Comparison of ENCODE assay signal across 8 cellular contexts in the genomic region with DNA sequence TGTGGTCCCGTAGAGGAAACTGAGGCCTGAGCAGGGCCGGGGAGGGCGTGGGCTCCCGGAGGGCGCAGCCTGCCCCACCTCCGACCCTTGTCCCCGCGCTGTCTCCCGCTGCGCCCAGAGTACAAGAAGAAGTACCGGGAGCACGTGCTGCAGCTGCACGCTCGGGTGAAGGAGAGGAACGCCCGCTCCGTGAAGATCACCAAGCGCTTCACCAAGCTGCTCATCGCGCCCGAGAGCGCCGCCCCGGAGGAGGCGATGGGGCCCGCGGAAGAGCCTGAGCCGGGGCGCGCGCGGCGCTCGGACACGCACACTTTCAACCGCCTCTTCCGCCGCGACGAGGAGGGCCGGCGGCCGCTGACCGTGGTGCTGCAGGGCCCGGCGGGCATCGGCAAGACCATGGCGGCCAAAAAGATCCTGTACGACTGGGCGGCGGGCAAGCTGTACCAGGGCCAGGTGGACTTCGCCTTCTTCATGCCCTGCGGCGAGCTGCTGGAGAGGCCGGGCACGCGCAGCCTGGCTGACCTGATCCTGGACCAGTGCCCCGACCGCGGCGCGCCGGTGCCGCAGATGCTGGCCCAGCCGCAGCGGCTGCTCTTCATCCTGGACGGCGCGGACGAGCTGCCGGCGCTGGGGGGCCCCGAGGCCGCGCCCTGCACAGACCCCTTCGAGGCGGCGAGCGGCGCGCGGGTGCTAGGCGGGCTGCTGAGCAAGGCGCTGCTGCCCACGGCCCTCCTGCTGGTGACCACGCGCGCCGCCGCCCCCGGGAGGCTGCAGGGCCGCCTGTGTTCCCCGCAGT. TPM values are rescaled to one million over a fixed set of nuclear protein-coding genes. Genes with fewer than 3 reads are reported as not detected.
A peak's percentile ranks its signal among the peaks of the same experiment; 100 is the strongest.
DNase-seq lines count a peak whose midpoint lies in the region; ATAC-seq, FAIRE-seq and TF ChIP-seq lines count a peak whose summit lies in the region.

No MANE protein-coding gene starts in this region.

- POLR2A ChIA-PET in CD4-positive, alpha-beta memory T cell (lab: Charles Lee; ENCODE audit: partially characterized antibody) = interaction anchor here (1.1 to 14.3 kb wide), 19 partner anchors 10 to 226 kb away, joined by 3 to 549 read pairs (median 12); a partner anchor contains a TSS
- POLR2A ChIA-PET in K562 (lab: Yijun Ruan, JAX) = interaction anchor here (1.0 to 1.1 kb wide), 2 partner anchors 8 to 9 kb away, joined by 3 to 4 read pairs; a partner anchor contains a TSS

- H3K9me1 ChIP-seq in K562 (ENCODE audit: control insufficient read depth, insufficient read depth, low read length) = no peaks in the 10 kb centered on the region

- peaks cover 30 to 61% (median 46%) of the 10 kb centered on the region in 4 donors for H3K4me1 Mint-ChIP-seq in CD4-positive, alpha-beta memory T cell

- no peaks in the 10 kb centered on the region for H3K27me3 Mint-ChIP-seq in CD4-positive, alpha-beta memory T cell

- no peaks in the 10 kb centered on the region for H3K79me2 ChIP-seq in K562 (ENCODE audit: control insufficient read depth, insufficient read depth, low read length)

- 74% methylated on average over 19 of the region's 93 CpGs for WGBS in K562 (ENCODE audit: insufficient coverage, low coverage, missing lambda C conversion rate)
- 3 to 4% methylated on average over 77 to 93 of the region's 93 CpGs for WGBS in lung, 2 donors
- 2 to 4% methylated on average over 72 to 93 of the region's 93 CpGs for WGBS in aorta, 2 donors

- peak overlapping the region in 1 of 2 donors; percentile 59 for H3K4me3 ChIP-seq in CD4-positive, alpha-beta memory T cell (ENCODE audit: low read length in 2 of 2)
- H3K4me3 ChIP-seq in K562 = no peak overlapping the region
- H3K4me3 ChIP-seq in lung = no peak overlapping the region
- H3K4me3 ChIP-seq in aorta (ENCODE audit: low read length in 2 of 2) = no peak overlapping the region

- no peak for FAIRE-seq in K562 (lab: Jason Lieb, UNC)

- peaks cover 0 to 9% (median 2%) of the 10 kb centered on the region in 8 donors for H3K9me3 Mint-ChIP-seq in CD4-positive, alpha-beta memory T cell

- no TSS peak for BruUV-seq in K562 (replicated peaks; lab: Mats Ljungman, UMichigan)

- TF ChIP-seq CTCF in K562 (IDR thresholded peaks at IDR 0.05 in 2 of 3, conservative IDR thresholded peaks at IDR 0.05 in 1 of 3; ENCODE audit: insufficient read depth in 2 of 3, low read depth in 1 of 3, low read length in 3 of 3) = no peak
- no peak for TF ChIP-seq CTCF in lung (IDR thresholded peaks at IDR 0.05; ENCODE audit: control extremely low read depth, extremely low read depth)

- CTCF ChIA-PET in CD4-positive, alpha-beta memory T cell (lab: Charles Lee; ENCODE audit: partially characterized antibody) = interaction anchor here (1.0 to 8.4 kb wide), 7 partner anchors 13 to 75 kb away, joined by 3 to 81 read pairs (median 7); no protein-coding TSS in a partner anchor
- CTCF ChIA-PET in K562 (lab: Yijun Ruan, JAX; ENCODE audit: low intra/inter-chr PET ratio) = no interaction called here

- TF ChIP-seq RAD21 in K562 (CRISPR knock-in tag; conservative IDR thresholded peaks at IDR 0.05 in 1 of 2, IDR thresholded peaks at IDR 0.05 in 1 of 2) = no peak

- in situ Hi-C loops in K562 (cut with MboI) = no loop called here

- TF ChIP-seq EP300 in K562 (IDR thresholded peaks at IDR 0.05; ENCODE audit: low read length) = no peak

- H3K4me1 ChIP-seq in CD4-positive, alpha-beta memory T cell (ENCODE audit: insufficient read depth, low read length) = peaks cover 60% of the 10 kb centered on the region
- H3K4me1 ChIP-seq in K562 (replicated peaks in 1 of 2; ENCODE audit: control insufficient read depth in 2 of 2, insufficient read depth in 2 of 2, low read length in 2 of 2) (peaks cover 15 to 50% of the 10 kb centered on the region in 2 experiments), lung (ENCODE audit: control insufficient read depth in 2 of 2, insufficient read depth in 2 of 2, low read length in 2 of 2) (peaks cover 0 to 15% of the 10 kb centered on the region in 2 donors), aorta (ENCODE audit: control insufficient read depth in 1 of 2, insufficient read depth in 2 of 2, low read length in 2 of 2) (no peaks in the 10 kb centered on the region)

- H3K27ac Mint-ChIP-seq in CD4-positive, alpha-beta memory T cell = peak overlapping the region in 5 of 7 donors; percentile 70 to 94 (median 92)

- intact Hi-C loops in CD4-positive, alpha-beta memory T cell (cut with micrococcal nuclease) = loop anchor here (1.0 to 2.0 kb wide), 4 partner anchors 11 to 73 kb away; a partner anchor contains a TSS
- intact Hi-C loops in K562 (cut with micrococcal nuclease) (no loop called here), aorta (cut with DNase I) (no loop called here)

- ATAC-seq in K562 (no peak), lung (ENCODE audit: insufficient read depth, low FRiP score) (peak; percentile 45), aorta (ENCODE audit: low FRiP score) (peak; percentile 13), HG03097 (IDR thresholded peaks at IDR 0.05; ENCODE audit: low FRiP score, unreplicated experiment) (no peak)

- peak in 4 of 5 donors; percentile 55 to 61 (median 57) for DNase-seq in CD4-positive, alpha-beta memory T cell
- DNase-seq in NCI-H748 (lab: John Stamatoyannopoulos, UW; ENCODE audit: unreplicated experiment) (peak; percentile 56), K562 (ENCODE audit: extremely low read depth in 1 of 4, low spot score in 3 of 4) (no peak), lung (ENCODE audit: low spot score) (no peak), aorta (peak in 1 of 2 donors; percentile 60), HUDEP-2 (lab: John Stamatoyannopoulos, UW; ENCODE audit: unreplicated experiment in 76 of 76) (no peak)
- DNase-seq in effector CD8-positive, alpha-beta T cell (lab: John Stamatoyannopoulos, UW) = no peak

- no peaks in the 10 kb centered on the region for H3K27me3 ChIP-seq in CD4-positive, alpha-beta memory T cell (ENCODE audit: insufficient read depth, low read length)
- no peaks in the 10 kb centered on the region for H3K27me3 ChIP-seq in K562 (ENCODE audit: control insufficient read depth in 2 of 2, insufficient read depth in 2 of 2, low read length in 2 of 2)
- H3K27me3 ChIP-seq in lung (ENCODE audit: control insufficient read depth, insufficient read depth) = no peaks in the 10 kb centered on the region
- H3K27me3 ChIP-seq in aorta (ENCODE audit: control insufficient read depth in 1 of 2, insufficient read depth in 2 of 2, low read length in 1 of 2) = peaks cover 0 to 1% of the 10 kb centered on the region in 2 donors

- H2AFZ ChIP-seq in K562 (ENCODE audit: low read depth, low read length) = no peak overlapping the region

- H3K9ac ChIP-seq in K562 (ENCODE audit: insufficient read depth in 1 of 2, low read depth in 2 of 2, low read length in 2 of 2) = no peak overlapping the region

- no peaks in the 10 kb centered on the region for H3K9me3 ChIP-seq in CD4-positive, alpha-beta memory T cell (ENCODE audit: control insufficient read depth in 1 of 2, low read length in 2 of 2)
- peaks cover 12% of the 10 kb centered on the region for H3K9me3 ChIP-seq in K562 (replicated peaks; ENCODE audit: control insufficient read depth, insufficient read depth, low read depth, low read length)
- H3K9me3 ChIP-seq in lung (ENCODE audit: control insufficient read depth in 2 of 2, insufficient read depth in 1 of 2, low read length in 1 of 2) = no peaks in the 10 kb centered on the region
- no peaks in the 10 kb centered on the region for H3K9me3 ChIP-seq in aorta (ENCODE audit: control insufficient read depth, low read length)

- peaks cover 26 to 30% of the 10 kb centered on the region in 2 donors for H3K36me3 Mint-ChIP-seq in CD4-positive, alpha-beta memory T cell

- peak overlapping the region; percentile 88 to 93 (median 90) for H3K4me3 Mint-ChIP-seq in CD4-positive, alpha-beta memory T cell

- no peaks in the 10 kb centered on the region for H3K36me3 ChIP-seq in CD4-positive, alpha-beta memory T cell (ENCODE audit: insufficient read depth, low read length)
- H3K36me3 ChIP-seq in K562 (ENCODE audit: control insufficient read depth, insufficient read depth, low read length) (no peaks in the 10 kb centered on the region), lung (ENCODE audit: control insufficient read depth in 2 of 2, insufficient read depth in 2 of 2, low read length in 2 of 2) (no peaks in the 10 kb centered on the region), aorta (ENCODE audit: control insufficient read depth in 1 of 2, insufficient read depth in 2 of 2, low read length in 1 of 2) (no peaks in the 10 kb centered on the region)

- no peaks in the 10 kb centered on the region for H4K20me1 ChIP-seq in K562 (replicated peaks; ENCODE audit: control insufficient read depth, insufficient read depth, low read length)

- TF ChIP-seq POLR2A in K562 (conservative IDR thresholded peaks at IDR 0.05) = no peak

- H3K27ac ChIP-seq in CD4-positive, alpha-beta memory T cell (ENCODE audit: low read depth, low read length) = no peak overlapping the region
- H3K27ac ChIP-seq in K562 (ENCODE audit: extremely low read depth, low read depth, low read length) (no peak overlapping the region), lung (ENCODE audit: low read depth in 1 of 2, low read length in 1 of 2) (peak overlapping the region in 1 of 2 donors; percentile 10), aorta (ENCODE audit: low read depth in 1 of 2, low read length in 2 of 2) (no peak overlapping the region)

- H3K4me2 ChIP-seq in K562 (ENCODE audit: insufficient read depth, low read length) = no peak overlapping the region

RNA-seq across cellular contexts. Expression of a gene that starts 2.0 kb away (rescaled TPM):
- total RNA-seq in CD4-positive, alpha-beta memory T cell = 10 to 100 TPM; 25.9 to 26.3 TPM
- polyA plus RNA-seq in CD4-positive, alpha-beta memory T cell = 10 to 100 TPM in 1 of 2 donors, 1 to 10 TPM in 1; 1.4 to 10.8 TPM
- total RNA-seq in K562 (2011; cell fraction: chromatin; rRNA removed; ENCODE audit: low replicate concordance) = 0.51 TPM in 1 of 2 replicates, not detected in the other
- total RNA-seq in K562 (2011; cell fraction: nucleolus; rRNA removed) = 0.26 and 0.67 TPM in 2 replicates
- 0.22 and 0.46 TPM in 2 replicates for total RNA-seq in K562 (2011; cell fraction: nucleoplasm; rRNA removed)
- total RNA-seq in K562 (2014; rRNA removed) = 0.08 and 0.14 TPM in 2 replicates
- not detected in 2 replicates for total RNA-seq in K562 (2014; rRNA removed; fragmentation: Illumina TruSeq; extraction: Trizol)
- not detected in 2 replicates for total RNA-seq in K562 (2015; rRNA removed; fragmentation: Illumina TruSeq; extraction: Trizol)
- 0.18 TPM in 1 of 2 replicates, not detected in the other for total RNA-seq in K562 (2021)
- polyA plus RNA-seq in K562 (2011; rRNA removed) = 0.03 TPM in 1 of 2 replicates, not detected in the other
- 0.03 TPM in 1 of 2 replicates, not detected in the other for polyA plus RNA-seq in K562 (2011; cell fraction: cytosol; rRNA removed)
- polyA plus RNA-seq in K562 (2011; cell fraction: nucleus; rRNA removed) = 0.06 TPM in 2 replicates
- polyA plus RNA-seq in K562 (2012) = 0.42 and 0.73 TPM in 2 replicates
- polyA plus RNA-seq in K562 (2014; fragmentation: Illumina TruSeq; extraction: Trizol) = not detected in 2 replicates
- not detected for polyA plus RNA-seq in K562 (2014; fragmentation: Nextera tagmentation; extraction: Ambion mirVana)
- 0.15 and 0.16 TPM in 2 replicates for polyA plus RNA-seq in K562 (2014; rRNA removed)
- not detected in 2 replicates for polyA minus RNA-seq in K562 (2011; rRNA and poly(A)+ RNA removed)
- polyA minus RNA-seq in K562 (2011; cell fraction: cytosol; rRNA and poly(A)+ RNA removed) = not detected in 2 replicates
- polyA minus RNA-seq in K562 (2011; cell fraction: nucleus; rRNA and poly(A)+ RNA removed) = 0.11 TPM in 1 of 2 replicates, not detected in the other
- total RNA-seq in lung = 1 to 10 TPM; 2.1 to 2.7 TPM
- 1 to 10 TPM in 1 of 2 donors, under 1 TPM in 1; 0.08 to 9.6 TPM for polyA plus RNA-seq in lung
- total RNA-seq in aorta = under 1 TPM; 0.66 to 0.88 TPM
- polyA plus RNA-seq in aorta = 1 to 10 TPM in 1 of 2 donors, not detected in 1; 6.1 TPM

RNA-seq across cellular contexts. Expression of a gene that starts 8.8 kb away (rescaled TPM):
- total RNA-seq in CD4-positive, alpha-beta memory T cell = 100 to 1,000 TPM; 304 TPM
- 1 to 10 TPM; 3.0 to 5.6 TPM for polyA plus RNA-seq in CD4-positive, alpha-beta memory T cell
- total RNA-seq in K562 (2011; cell fraction: chromatin; rRNA removed; ENCODE audit: low replicate concordance) = 121 and 331 TPM in 2 replicates
- total RNA-seq in K562 (2011; cell fraction: nucleolus; rRNA removed) = 233 and 250 TPM in 2 replicates
- total RNA-seq in K562 (2011; cell fraction: nucleoplasm; rRNA removed) = 139 and 152 TPM in 2 replicates
- 25.7 and 34.3 TPM in 2 replicates for total RNA-seq in K562 (2014; rRNA removed)
- total RNA-seq in K562 (2014; rRNA removed; fragmentation: Illumina TruSeq; extraction: Trizol) = 3.3 and 5.1 TPM in 2 replicates
- 13.8 and 15.2 TPM in 2 replicates for total RNA-seq in K562 (2015; rRNA removed; fragmentation: Illumina TruSeq; extraction: Trizol)
- 55.9 and 73.1 TPM in 2 replicates for total RNA-seq in K562 (2021)
- 18.1 and 48.0 TPM in 2 replicates for polyA plus RNA-seq in K562 (2011; rRNA removed)
- polyA plus RNA-seq in K562 (2011; cell fraction: cytosol; rRNA removed) = 11.1 and 18.3 TPM in 2 replicates
- polyA plus RNA-seq in K562 (2011; cell fraction: nucleus; rRNA removed) = 636 and 650 TPM in 2 replicates
- 54.9 and 131 TPM in 2 replicates for polyA plus RNA-seq in K562 (2012)
- 18.3 and 23.2 TPM in 2 replicates for polyA plus RNA-seq in K562 (2014; fragmentation: Illumina TruSeq; extraction: Trizol)
- polyA plus RNA-seq in K562 (2014; fragmentation: Nextera tagmentation; extraction: Ambion mirVana) = under 1 TPM; 0.38 to 0.84 TPM
- polyA plus RNA-seq in K562 (2014; rRNA removed) = 74.2 and 85.1 TPM in 2 replicates
- 2.3 TPM in 2 replicates for polyA minus RNA-seq in K562 (2011; rRNA and poly(A)+ RNA removed)
- polyA minus RNA-seq in K562 (2011; cell fraction: cytosol; rRNA and poly(A)+ RNA removed) = 4.9 and 8.6 TPM in 2 replicates
- polyA minus RNA-seq in K562 (2011; cell fraction: nucleus; rRNA and poly(A)+ RNA removed) = 43.4 and 50.0 TPM in 2 replicates
- total RNA-seq in lung = 10 to 100 TPM; 21.6 to 63.3 TPM
- 100 to 1,000 TPM; 112 to 145 TPM for polyA plus RNA-seq in lung
- total RNA-seq in aorta = 10 to 100 TPM; 42.1 to 61.6 TPM
- 100 to 1,000 TPM in 1 of 2 donors, 10 to 100 TPM in 1; 23.9 to 197 TPM for polyA plus RNA-seq in aorta

RNA-seq across cellular contexts. Expression of a gene that starts 19.2 kb away (rescaled TPM):
- not detected for total RNA-seq in CD4-positive, alpha-beta memory T cell
- not detected for polyA plus RNA-seq in CD4-positive, alpha-beta memory T cell
- not detected in 2 replicates for total RNA-seq in K562 (2011; cell fraction: chromatin; rRNA removed; ENCODE audit: low replicate concordance)
- total RNA-seq in K562 (2011; cell fraction: nucleolus; rRNA removed) = not detected in 2 replicates
- total RNA-seq in K562 (2011; cell fraction: nucleoplasm; rRNA removed) = not detected in 2 replicates
- total RNA-seq in K562 (2014; rRNA removed) = not detected in 2 replicates
- not detected in 2 replicates for total RNA-seq in K562 (2014; rRNA removed; fragmentation: Illumina TruSeq; extraction: Trizol)
- not detected in 2 replicates for total RNA-seq in K562 (2015; rRNA removed; fragmentation: Illumina TruSeq; extraction: Trizol)
- not detected in 2 replicates for total RNA-seq in K562 (2021)
- not detected in 2 replicates for polyA plus RNA-seq in K562 (2011; rRNA removed)
- not detected in 2 replicates for polyA plus RNA-seq in K562 (2011; cell fraction: cytosol; rRNA removed)
- polyA plus RNA-seq in K562 (2011; cell fraction: nucleus; rRNA removed) = not detected in 2 replicates
- polyA plus RNA-seq in K562 (2012) = not detected in 2 replicates
- not detected in 2 replicates for polyA plus RNA-seq in K562 (2014; fragmentation: Illumina TruSeq; extraction: Trizol)
- polyA plus RNA-seq in K562 (2014; fragmentation: Nextera tagmentation; extraction: Ambion mirVana) = not detected
- polyA plus RNA-seq in K562 (2014; rRNA removed) = 0.19 TPM in 1 of 2 replicates, not detected in the other
- not detected in 2 replicates for polyA minus RNA-seq in K562 (2011; rRNA and poly(A)+ RNA removed)
- not detected in 2 replicates for polyA minus RNA-seq in K562 (2011; cell fraction: cytosol; rRNA and poly(A)+ RNA removed)
- not detected in 2 replicates for polyA minus RNA-seq in K562 (2011; cell fraction: nucleus; rRNA and poly(A)+ RNA removed)
- total RNA-seq in lung = not detected
- polyA plus RNA-seq in lung = not detected
- total RNA-seq in aorta = not detected
- polyA plus RNA-seq in aorta = not detected

RNA-seq across cellular contexts. Expression of a gene that starts 27.5 kb away (rescaled TPM):
- 100 to 1,000 TPM; 202 to 203 TPM for total RNA-seq in CD4-positive, alpha-beta memory T cell
- 1,000 to 10,000 TPM; 2,491 to 3,716 TPM for polyA plus RNA-seq in CD4-positive, alpha-beta memory T cell
- 6.5 and 20.8 TPM in 2 replicates for total RNA-seq in K562 (2011; cell fraction: chromatin; rRNA removed; ENCODE audit: low replicate concordance)
- total RNA-seq in K562 (2011; cell fraction: nucleolus; rRNA removed) = 47.0 and 138 TPM in 2 replicates
- total RNA-seq in K562 (2011; cell fraction: nucleoplasm; rRNA removed) = 31.5 and 44.9 TPM in 2 replicates
- total RNA-seq in K562 (2014; rRNA removed) (52.8 and 187 TPM in 2 replicates), K562 (2014; rRNA removed; fragmentation: Illumina TruSeq; extraction: Trizol) (137 and 145 TPM in 2 replicates), K562 (2015; rRNA removed; fragmentation: Illumina TruSeq; extraction: Trizol) (290 and 356 TPM in 2 replicates), K562 (2021) (693 and 698 TPM in 2 replicates), lung (100 to 1,000 TPM in 1 of 2 donors, 10 to 100 TPM in 1; 75.7 to 656 TPM), aorta (100 to 1,000 TPM; 695 to 841 TPM)
- polyA plus RNA-seq in K562 (2011; rRNA removed) (205 and 655 TPM in 2 replicates), K562 (2014; fragmentation: Illumina TruSeq; extraction: Trizol) (472 and 547 TPM in 2 replicates), K562 (2014; fragmentation: Nextera tagmentation; extraction: Ambion mirVana) (1,000 to 10,000 TPM; 3,629 to 4,872 TPM), K562 (2014; rRNA removed) (255 and 328 TPM in 2 replicates), lung (1,000 to 10,000 TPM; 1,063 to 4,189 TPM), aorta (1,000 to 10,000 TPM in 1 of 2 donors, 100 to 1,000 TPM in 1; 424 to 1,109 TPM)
- polyA plus RNA-seq in K562 (2011; cell fraction: cytosol; rRNA removed) = 600 and 1,150 TPM in 2 replicates
- 59.9 and 198 TPM in 2 replicates for polyA plus RNA-seq in K562 (2011; cell fraction: nucleus; rRNA removed)
- polyA plus RNA-seq in K562 (2012) = 488 and 506 TPM in 2 replicates
- 69.9 and 190 TPM in 2 replicates for polyA minus RNA-seq in K562 (2011; rRNA and poly(A)+ RNA removed)
- 143 and 401 TPM in 2 replicates for polyA minus RNA-seq in K562 (2011; cell fraction: cytosol; rRNA and poly(A)+ RNA removed)
- polyA minus RNA-seq in K562 (2011; cell fraction: nucleus; rRNA and poly(A)+ RNA removed) = 14.8 and 71.3 TPM in 2 replicates

RNA-seq across cellular contexts. Expression of a gene that starts 33.7 kb away (rescaled TPM):
- 100 to 1,000 TPM; 119 to 121 TPM for total RNA-seq in CD4-positive, alpha-beta memory T cell
- 1,000 to 10,000 TPM; 2,073 to 2,173 TPM for polyA plus RNA-seq in CD4-positive, alpha-beta memory T cell
- 394 and 929 TPM in 2 replicates for total RNA-seq in K562 (2011; cell fraction: chromatin; rRNA removed; ENCODE audit: low replicate concordance)
- 1,445 and 1,483 TPM in 2 replicates for total RNA-seq in K562 (2011; cell fraction: nucleolus; rRNA removed)
- 1,061 and 1,262 TPM in 2 replicates for total RNA-seq in K562 (2011; cell fraction: nucleoplasm; rRNA removed)
- 793 and 818 TPM in 2 replicates for total RNA-seq in K562 (2014; rRNA removed)
- 572 and 787 TPM in 2 replicates for total RNA-seq in K562 (2014; rRNA removed; fragmentation: Illumina TruSeq; extraction: Trizol)
- 979 and 985 TPM in 2 replicates for total RNA-seq in K562 (2015; rRNA removed; fragmentation: Illumina TruSeq; extraction: Trizol)
- total RNA-seq in K562 (2021) = 691 and 717 TPM in 2 replicates
- polyA plus RNA-seq in K562 (2011; rRNA removed) = 900 and 1,311 TPM in 2 replicates
- polyA plus RNA-seq in K562 (2011; cell fraction: cytosol; rRNA removed) = 2,724 and 2,737 TPM in 2 replicates
- 780 and 1,049 TPM in 2 replicates for polyA plus RNA-seq in K562 (2011; cell fraction: nucleus; rRNA removed)
- 1,084 and 1,212 TPM in 2 replicates for polyA plus RNA-seq in K562 (2012)
- 1,966 and 1,984 TPM in 2 replicates for polyA plus RNA-seq in K562 (2014; fragmentation: Illumina TruSeq; extraction: Trizol)
- polyA plus RNA-seq in K562 (2014; fragmentation: Nextera tagmentation; extraction: Ambion mirVana) = 1,000 to 10,000 TPM; 4,252 to 5,579 TPM
- 974 and 999 TPM in 2 replicates for polyA plus RNA-seq in K562 (2014; rRNA removed)
- 752 and 801 TPM in 2 replicates for polyA minus RNA-seq in K562 (2011; rRNA and poly(A)+ RNA removed)
- polyA minus RNA-seq in K562 (2011; cell fraction: cytosol; rRNA and poly(A)+ RNA removed) = 577 and 662 TPM in 2 replicates
- polyA minus RNA-seq in K562 (2011; cell fraction: nucleus; rRNA and poly(A)+ RNA removed) = 139 and 266 TPM in 2 replicates
- total RNA-seq in lung = 100 to 1,000 TPM in 1 of 2 donors, 10 to 100 TPM in 1; 53.3 to 104 TPM
- 100 to 1,000 TPM; 275 to 531 TPM for polyA plus RNA-seq in lung
- total RNA-seq in aorta = 100 to 1,000 TPM; 278 to 311 TPM
- 10 to 100 TPM; 46.7 to 88.3 TPM for polyA plus RNA-seq in aorta

Comparison
In these comparisons a context has a peak if more than half of its experiments do, and no peak if none do; other contexts are left out.
1. DNase-seq: peak in CD4-positive, alpha-beta memory T cell (4 of 5) and NCI-H748 (single experiment); none in K562 (0 of 4), lung (single experiment), HUDEP-2 (0 of 76) and effector CD8-positive, alpha-beta T cell (single experiment).
2. ATAC-seq: peak in lung (single experiment) and aorta (single experiment); none in K562 (single experiment) and HG03097 (single experiment).
3. RNA of a gene that starts 2.0 kb away (total RNA-seq): 25.9 to 26.3 TPM in CD4-positive, alpha-beta memory T cell; 2.1 to 2.7 TPM in lung, 0.66 to 0.88 TPM in aorta and 0.08 to 0.67 TPM in K562; every median in the first group is over 4 times any median in the second.